In genomic region chr7:33861947-33862346, GRCh38 we compare ENCODE assay signal across 1 cellular context.
TF ChIP-seq lines count a peak whose summit lies in the region.

No MANE protein-coding gene starts in this region.

TF ChIP-seq in GM23338, 12 proteins besides CTCF, POLR2A, EP300 and RAD21 (continued from another document):
- no peak for TF ChIP-seq ETS1 (IDR thresholded peaks at IDR 0.05)
- no peak for TF ChIP-seq STAT1 (IDR thresholded peaks at IDR 0.05; ENCODE audit: unreplicated experiment)
